26 cellular contexts compared by ENCODE assay signal in the genomic region with DNA sequence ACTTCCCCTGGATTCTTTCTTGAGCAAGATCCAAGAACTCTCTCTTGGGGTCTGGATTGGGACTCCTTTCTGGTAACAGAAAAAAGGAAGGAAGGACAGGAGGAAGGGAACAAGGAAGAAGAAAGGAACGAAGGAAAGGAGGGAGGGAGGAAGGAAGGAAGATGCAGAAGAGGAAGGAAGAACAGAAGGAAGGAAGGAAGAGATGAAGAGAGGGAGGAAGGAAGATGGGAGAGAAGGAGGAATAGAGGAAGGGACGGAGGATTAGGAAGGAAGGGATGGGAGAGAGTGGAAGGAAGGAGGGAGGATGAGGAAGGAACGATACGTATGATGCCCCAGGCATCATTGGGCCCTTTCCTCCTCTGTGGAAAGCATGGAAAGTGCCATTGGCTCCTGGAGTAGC. TPM values are rescaled to one million over a fixed set of nuclear protein-coding genes. Genes with fewer than 3 reads are reported as not detected.
DNase-seq lines count a peak whose midpoint lies in the region; ATAC-seq, FAIRE-seq and TF ChIP-seq lines count a peak whose summit lies in the region.
"Had no signal": no experiment of that assay in that cellular context is flagged by ENCODE, and none has a peak within 500 bp of the region (broad histone marks: within the 10 kb centered on the region; RNA-seq: fewer than 3 reads in every experiment).

No MANE protein-coding gene starts in this region.

- no TSS peak for BruUV-seq in K562 (replicated peaks; lab: Mats Ljungman, UMichigan)

- TF ChIP-seq CTCF in HEK293 (tag by site-specific recombination; IDR thresholded peaks at IDR 0.05) (no peak), K562 (IDR thresholded peaks at IDR 0.05 in 2 of 3, conservative IDR thresholded peaks at IDR 0.05 in 1 of 3; ENCODE audit: insufficient read depth in 2 of 3, low read depth in 1 of 3, low read length in 3 of 3) (no peak)

- H3K27ac Mint-ChIP-seq in memory B cell = peak overlapping the region; percentile 12
- H3K27ac Mint-ChIP-seq: CD14-positive monocyte; CD4-positive, CD25-positive, alpha-beta regulatory T cell; CD8-positive, alpha-beta memory T cell had no signal

- no peak for TF ChIP-seq POLR2A in K562 (conservative IDR thresholded peaks at IDR 0.05)

- intact Hi-C loops in K562 (cut with micrococcal nuclease) = no loop called here

- no peak for TF ChIP-seq EP300 in K562 (IDR thresholded peaks at IDR 0.05; ENCODE audit: low read length)

- H3K27me3 Mint-ChIP-seq in memory B cell = peaks cover 2% of the 10 kb centered on the region
- H3K27me3 Mint-ChIP-seq: CD4-positive, CD25-positive, alpha-beta regulatory T cell; CD8-positive, alpha-beta memory T cell had no signal

- H3K27ac ChIP-seq in HEK293 (ENCODE audit: extremely low read depth, low read depth, low read length) = no peak overlapping the region
- H3K27ac ChIP-seq in K562 (ENCODE audit: extremely low read depth, low read depth, low read length) = no peak overlapping the region
- H3K27ac ChIP-seq: BLaER1 had no signal

- POLR2A ChIA-PET in HEK293 (lab: Yijun Ruan, JAX) = no interaction called here
- POLR2A ChIA-PET in K562 (lab: Yijun Ruan, JAX) = no interaction called here

- CTCF ChIA-PET in HEK293 (lab: Yijun Ruan, JAX) = no interaction called here
- CTCF ChIA-PET in K562 (lab: Yijun Ruan, JAX; ENCODE audit: low intra/inter-chr PET ratio) = interaction anchor here (0.6 kb wide), 1 partner anchor 722 kb away, joined by 3 read pairs; no protein-coding TSS in a partner anchor

- H4K20me1 ChIP-seq in K562 (replicated peaks; ENCODE audit: control insufficient read depth, insufficient read depth, low read length) = no peaks in the 10 kb centered on the region
- H4K20me1 ChIP-seq: BLaER1 had no signal

- H3K9me3 ChIP-seq in HEK293 (ENCODE audit: control insufficient read depth, insufficient read depth, low read depth, low read length) = no peaks in the 10 kb centered on the region
- no peaks in the 10 kb centered on the region for H3K9me3 ChIP-seq in K562 (replicated peaks; ENCODE audit: control insufficient read depth, insufficient read depth, low read depth, low read length)
- H3K9me3 ChIP-seq: BE2C had no signal

- no peak overlapping the region for H3K4me3 ChIP-seq in HEK293 (ENCODE audit: low read depth, low read length)
- H3K4me3 ChIP-seq in K562 = no peak overlapping the region
- H3K4me3 ChIP-seq: BLaER1 had no signal

- no peak overlapping the region for H3K9ac ChIP-seq in K562 (ENCODE audit: insufficient read depth in 1 of 2, low read depth in 2 of 2, low read length in 2 of 2)
- H3K9ac ChIP-seq: BLaER1 had no signal

- ATAC-seq in K562 = no peak
- no peak for ATAC-seq in memory B cell (ENCODE audit: low read depth)
- ATAC-seq in HG03442 (IDR thresholded peaks at IDR 0.05; ENCODE audit: unreplicated experiment) = no peak

- peaks cover 3% of the 10 kb centered on the region for H3K4me1 Mint-ChIP-seq in memory B cell
- H3K4me1 Mint-ChIP-seq: CD14-positive monocyte; CD4-positive, CD25-positive, alpha-beta regulatory T cell; CD8-positive, alpha-beta memory T cell had no signal

- TF ChIP-seq RAD21 in K562 (CRISPR knock-in tag; conservative IDR thresholded peaks at IDR 0.05 in 1 of 2, IDR thresholded peaks at IDR 0.05 in 1 of 2) = no peak

- 0 out of 2 replicates have a peak overlapping the region, but pooled peaks have one; percentile 9 for H2AFZ ChIP-seq in K562 (ENCODE audit: low read depth, low read length)

- H3K9me1 ChIP-seq in K562 (ENCODE audit: control insufficient read depth, insufficient read depth, low read length) = no peaks in the 10 kb centered on the region

- H3K4me1 ChIP-seq in HEK293 (ENCODE audit: control insufficient read depth, insufficient read depth, low read length) (no peaks in the 10 kb centered on the region), K562 (replicated peaks in 1 of 2; ENCODE audit: control insufficient read depth in 2 of 2, insufficient read depth in 2 of 2, low read length in 2 of 2) (no peaks in the 10 kb centered on the region; a peak in 3 of 5 replicates)
- H3K4me1 ChIP-seq: BE2C, BLaER1 had no signal

- no peak overlapping the region for H3K4me3 Mint-ChIP-seq in memory B cell
- H3K4me3 Mint-ChIP-seq: CD4-positive, alpha-beta memory T cell; CD4-positive, CD25-positive, alpha-beta regulatory T cell; CD8-positive, alpha-beta memory T cell had no signal

- H3K36me3 Mint-ChIP-seq in memory B cell = no peaks in the 10 kb centered on the region
- H3K36me3 Mint-ChIP-seq: CD14-positive monocyte; CD4-positive, alpha-beta memory T cell; CD4-positive, CD25-positive, alpha-beta regulatory T cell; CD8-positive, alpha-beta memory T cell had no signal

- no peak for DNase-seq in K562 (ENCODE audit: extremely low read depth in 1 of 4, low spot score in 3 of 4)
- DNase-seq in memory B cell (ENCODE audit: low spot score in 2 of 2) = no peak
- DNase-seq in GM03348 (ENCODE audit: low spot score) = no peak
- DNase-seq: 8988T; ACHN; BE2C; C1 segment of cervical spinal cord; CD4-positive, alpha-beta memory T cell; CD4-positive, CD25-positive, alpha-beta regulatory T cell; CD8-positive, alpha-beta memory T cell; COR-L47; DMS 273 treated with DMSO at 0.1 percent for 48 hours; DMS153; DMS53; DMS79; DND-41; EL; GDM1 had no signal

- in situ Hi-C loops in K562 (cut with MboI) = no loop called here

- WGBS in K562 (ENCODE audit: insufficient coverage, low coverage, missing lambda C conversion rate) = 43% methylated on average over 3 of the region's 4 CpGs

- H3K36me3 ChIP-seq in HEK293 (ENCODE audit: control insufficient read depth in 2 of 2, insufficient read depth in 1 of 2, low read length in 2 of 2) = no peaks in the 10 kb centered on the region
- no peaks in the 10 kb centered on the region for H3K36me3 ChIP-seq in K562 (ENCODE audit: control insufficient read depth, insufficient read depth, low read length)
- H3K36me3 ChIP-seq: BE2C, BLaER1 had no signal

- H3K9me3 Mint-ChIP-seq in memory B cell = peaks cover 5% of the 10 kb centered on the region

- H3K27me3 ChIP-seq in K562 (ENCODE audit: control insufficient read depth in 2 of 2, insufficient read depth in 2 of 2, low read length in 2 of 2) = peaks cover 0 to 20% of the 10 kb centered on the region in 2 experiments; a peak in 4 of 5 replicates
- H3K27me3 ChIP-seq: BE2C, BLaER1 had no signal

- H3K4me2 ChIP-seq in K562 (ENCODE audit: insufficient read depth, low read length) = no peak overlapping the region
- H3K4me2 ChIP-seq: BLaER1 had no signal

- no peak for FAIRE-seq in K562 (lab: Jason Lieb, UNC)
- FAIRE-seq: A204.1, GM12891, GM19239 had no signal

- H3K79me2 ChIP-seq in K562 (ENCODE audit: control insufficient read depth, insufficient read depth, low read length) = no peaks in the 10 kb centered on the region

TF ChIP-seq in HEK293, 187 proteins besides CTCF, POLR2A, EP300 and RAD21:
- 0 out of 2 replicates have a peak, but pooled peaks have one; percentile 28 for TF ChIP-seq ZNF521 (tag by site-specific recombination; IDR thresholded peaks at IDR 0.05)
- no peak for TF ChIP-seq KLF16 (tag by site-specific recombination; IDR thresholded peaks at IDR 0.05)
- peak; percentile 79 for TF ChIP-seq ZNF366 (tag by site-specific recombination; conservative IDR thresholded peaks at IDR 0.05)

TF ChIP-seq in K562, 482 proteins besides CTCF, POLR2A, EP300 and RAD21 (continues in another document):
- TF ChIP-seq, protein P1, sequence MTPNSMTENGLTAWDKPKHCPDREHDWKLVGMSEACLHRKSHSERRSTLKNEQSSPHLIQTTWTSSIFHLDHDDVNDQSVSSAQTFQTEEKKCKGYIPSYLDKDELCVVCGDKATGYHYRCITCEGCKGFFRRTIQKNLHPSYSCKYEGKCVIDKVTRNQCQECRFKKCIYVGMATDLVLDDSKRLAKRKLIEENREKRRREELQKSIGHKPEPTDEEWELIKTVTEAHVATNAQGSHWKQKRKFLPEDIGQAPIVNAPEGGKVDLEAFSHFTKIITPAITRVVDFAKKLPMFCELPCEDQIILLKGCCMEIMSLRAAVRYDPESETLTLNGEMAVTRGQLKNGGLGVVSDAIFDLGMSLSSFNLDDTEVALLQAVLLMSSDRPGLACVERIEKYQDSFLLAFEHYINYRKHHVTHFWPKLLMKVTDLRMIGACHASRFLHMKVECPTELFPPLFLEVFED (CRISPR knock-in tag; conservative IDR thresholded peaks at IDR 0.05) = peak; percentile 71; the same call in 1 of the 2 replicates
- peak; percentile 41 for TF ChIP-seq ZNF507 (tag; conservative IDR thresholded peaks at IDR 0.05)
- TF ChIP-seq ELF4 (CRISPR knock-in tag; IDR thresholded peaks at IDR 0.05) = peak; percentile 40; the same call in 1 of the 2 replicates
- TF ChIP-seq CREM (IDR thresholded peaks at IDR 0.05; ENCODE audit: low read depth) = no peak
- no peak for TF ChIP-seq MYC (IDR thresholded peaks at IDR 0.05; ENCODE audit: low read depth, low read length)
- no peak for TF ChIP-seq MYC (CRISPR knock-in tag; IDR thresholded peaks at IDR 0.05; ENCODE audit: borderline replicate concordance, low read depth)

RNA-seq across cellular contexts. Expression of a gene that starts 58.6 kb away (rescaled TPM):
- 0.09 TPM in 1 of 2 replicates, not detected in the other for total RNA-seq in K562 (2011; cell fraction: chromatin; rRNA removed; ENCODE audit: low replicate concordance)
- not detected in 2 replicates for total RNA-seq in K562 (2011; cell fraction: nucleolus; rRNA removed)
- not detected in 2 replicates for total RNA-seq in K562 (2011; cell fraction: nucleoplasm; rRNA removed)
- total RNA-seq in K562 (2014; rRNA removed) (not detected in 2 replicates), K562 (2014; rRNA removed; fragmentation: Illumina TruSeq; extraction: Trizol) (not detected in 2 replicates), K562 (2015; rRNA removed; fragmentation: Illumina TruSeq; extraction: Trizol) (not detected in 2 replicates), K562 (2021) (0.13 and 0.36 TPM in 2 replicates)
- polyA plus RNA-seq in K562 (2011; rRNA removed) (0.01 TPM in 1 of 2 replicates, not detected in the other), K562 (2014; fragmentation: Illumina TruSeq; extraction: Trizol) (0.04 and 0.30 TPM in 2 replicates), K562 (2014; fragmentation: Nextera tagmentation; extraction: Ambion mirVana) (not detected), K562 (2014; rRNA removed) (not detected in 2 replicates)
- polyA plus RNA-seq in K562 (2011; cell fraction: cytosol; rRNA removed) = 0.07 TPM in 1 of 2 replicates, not detected in the other
- polyA plus RNA-seq in K562 (2011; cell fraction: nucleus; rRNA removed) = 0.07 TPM in 1 of 2 replicates, not detected in the other
- polyA plus RNA-seq in K562 (2012) = 0.05 TPM in 1 of 2 replicates, not detected in the other
- polyA minus RNA-seq in K562 (2011; rRNA and poly(A)+ RNA removed) = 0.04 TPM in 1 of 2 replicates, not detected in the other
- not detected in 2 replicates for polyA minus RNA-seq in K562 (2011; cell fraction: cytosol; rRNA and poly(A)+ RNA removed)
- polyA minus RNA-seq in K562 (2011; cell fraction: nucleus; rRNA and poly(A)+ RNA removed) = not detected in 2 replicates
- total RNA-seq: CD4-positive, alpha-beta memory T cell; CD4-positive, CD25-positive, alpha-beta regulatory T cell; CD8-positive, alpha-beta memory T cell; G401 had no signal
- polyA plus RNA-seq: CD14-positive monocyte; CD4-positive, alpha-beta memory T cell; CD4-positive, CD25-positive, alpha-beta regulatory T cell; CD8-positive, alpha-beta memory T cell had no signal
